ENCODE assay signal across 10 cellular contexts in the genomic region with DNA sequence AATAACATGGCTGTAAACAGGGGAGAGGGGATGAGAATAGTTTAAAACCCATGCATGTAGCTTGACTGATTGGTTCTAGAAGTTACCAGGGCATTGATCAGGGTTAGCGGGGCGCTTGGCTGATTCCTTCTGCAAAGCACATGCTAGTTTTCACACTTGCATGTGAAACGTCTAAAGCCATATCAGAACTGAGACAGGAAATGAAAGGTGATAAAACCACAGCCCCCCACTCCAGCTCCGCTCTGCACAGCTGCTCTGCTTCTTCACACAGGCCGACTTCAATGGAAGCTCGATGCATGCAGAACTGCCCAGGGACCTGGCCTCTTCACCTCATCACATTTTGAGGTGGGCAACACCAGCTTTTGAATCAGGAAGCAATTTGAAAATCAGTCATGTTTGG. TPM values are rescaled to one million over a fixed set of nuclear protein-coding genes. Genes with fewer than 3 reads are reported as not detected.
DNase-seq lines count a peak whose midpoint lies in the region; ATAC-seq, FAIRE-seq and TF ChIP-seq lines count a peak whose summit lies in the region.
"Had no signal": no experiment of that assay in that cellular context is flagged by ENCODE, and none has a peak within 500 bp of the region (broad histone marks: within the 10 kb centered on the region; RNA-seq: fewer than 3 reads in every experiment).

No MANE protein-coding gene starts in this region.

- H3K9me3 ChIP-seq in naive thymus-derived CD4-positive, alpha-beta T cell (ENCODE audit: control insufficient read depth in 2 of 3, low read length in 3 of 3), result no peaks in the 10 kb centered on the region
- H3K9me3 ChIP-seq in smooth muscle cell (replicated peaks; ENCODE audit: low read depth), result no peaks in the 10 kb centered on the region
- H3K9me3 ChIP-seq: sigmoid colon had no signal

- TF ChIP-seq CTCF in smooth muscle cell (IDR thresholded peaks at IDR 0.05; ENCODE audit: borderline replicate concordance, insufficient read depth, poor library complexity, severe bottlenecking), result no peak

- no peaks in the 10 kb centered on the region for H3K36me3 ChIP-seq in naive thymus-derived CD4-positive, alpha-beta T cell (ENCODE audit: control insufficient read depth in 2 of 3, insufficient read depth in 3 of 3, low read length in 3 of 3)
- H3K36me3 ChIP-seq in smooth muscle cell (ENCODE audit: low read depth), result no peaks in the 10 kb centered on the region
- H3K36me3 ChIP-seq: sigmoid colon had no signal

- 82% methylated on average over 6 of the region's 6 CpGs for WGBS in smooth muscle cell (ENCODE audit: low lambda C conversion rate)

- no peak overlapping the region for H3K27ac Mint-ChIP-seq in naive thymus-derived CD4-positive, alpha-beta T cell

- no peak overlapping the region for H3K9ac ChIP-seq in smooth muscle cell (ENCODE audit: low read depth)

- H3K79me2 ChIP-seq in smooth muscle cell (ENCODE audit: low read depth), result no peaks in the 10 kb centered on the region

- CTCF ChIA-PET in naive thymus-derived CD4-positive, alpha-beta T cell (lab: Charles Lee), result interaction anchor here (1.0 to 1.3 kb wide), 2 partner anchors 23 to 132 kb away, joined by 3 read pairs; no protein-coding TSS in a partner anchor

- H3K9me3 Mint-ChIP-seq in naive thymus-derived CD4-positive, alpha-beta T cell, result peaks cover 0 to 3% (median 0%) of the 10 kb centered on the region in 11 donors

- no peaks in the 10 kb centered on the region for H4K20me1 ChIP-seq in smooth muscle cell (ENCODE audit: low read depth)

- H2AFZ ChIP-seq in smooth muscle cell (ENCODE audit: low read depth), result no peak overlapping the region

- peaks cover 4 to 11% (median 5%) of the 10 kb centered on the region in 7 donors for H3K4me1 Mint-ChIP-seq in naive thymus-derived CD4-positive, alpha-beta T cell

- no peak overlapping the region for H3K4me3 ChIP-seq in naive thymus-derived CD4-positive, alpha-beta T cell (ENCODE audit: low read length)
- H3K4me3 ChIP-seq in smooth muscle cell, result no peak overlapping the region
- H3K4me3 ChIP-seq: sigmoid colon had no signal

- intact Hi-C loops in naive thymus-derived CD4-positive, alpha-beta T cell (cut with micrococcal nuclease), result no loop called here

- ATAC-seq in GM18520 (IDR thresholded peaks at IDR 0.05; ENCODE audit: unreplicated experiment), result peak; percentile 87
- peak; percentile 78 for ATAC-seq in GM21423 (IDR thresholded peaks at IDR 0.05; ENCODE audit: unreplicated experiment)
- ATAC-seq in HG03354 (IDR thresholded peaks at IDR 0.05; ENCODE audit: poor library complexity, severe bottlenecking, unreplicated experiment), result peak; percentile 87
- ATAC-seq in naive thymus-derived CD4-positive, alpha-beta T cell, result peak; percentile 42
- ATAC-seq: HCT116 had no signal

- H3K27me3 Mint-ChIP-seq in naive thymus-derived CD4-positive, alpha-beta T cell, result peaks cover 9 to 29% (median 22%) of the 10 kb centered on the region in 5 donors

- no peaks in the 10 kb centered on the region for H3K36me3 Mint-ChIP-seq in naive thymus-derived CD4-positive, alpha-beta T cell

- H3F3A ChIP-seq in smooth muscle cell (ENCODE audit: low read depth), result peaks cover 4% of the 10 kb centered on the region

- H3K4me3 Mint-ChIP-seq in naive thymus-derived CD4-positive, alpha-beta T cell, result no peak overlapping the region

- H3K27me3 ChIP-seq in naive thymus-derived CD4-positive, alpha-beta T cell (ENCODE audit: control insufficient read depth in 2 of 2, insufficient read depth in 2 of 2, low read length in 2 of 2), result no peaks in the 10 kb centered on the region
- H3K27me3 ChIP-seq in smooth muscle cell (ENCODE audit: low read depth), result no peaks in the 10 kb centered on the region
- H3K27me3 ChIP-seq: sigmoid colon had no signal

- peaks cover 0 to 23% of the 10 kb centered on the region in 2 donors for H3K4me1 ChIP-seq in naive thymus-derived CD4-positive, alpha-beta T cell (ENCODE audit: control insufficient read depth in 2 of 2, insufficient read depth in 2 of 2, low read length in 2 of 2)
- H3K4me1 ChIP-seq in smooth muscle cell (ENCODE audit: low read depth), result no peaks in the 10 kb centered on the region
- H3K4me1 ChIP-seq: sigmoid colon had no signal

- FAIRE-seq in frontal cortex (lab: Jason Lieb, UNC), result no peak

- no peak for DNase-seq in naive thymus-derived CD4-positive, alpha-beta T cell
- DNase-seq in smooth muscle cell (lab: John Stamatoyannopoulos, UW; ENCODE audit: unreplicated experiment) (no peak), frontal cortex (ENCODE audit: low spot score in 2 of 2) (no peak), NOMO-1 (lab: John Stamatoyannopoulos, UW; ENCODE audit: unreplicated experiment in 2 of 2) (no peak)
- no peak for DNase-seq in stimulated activated CD4-positive, alpha-beta T cell treated with anti-CD3 and anti-CD28 coated beads, Interleukin-2, amount 100 ng/mL, for 24 hours
- DNase-seq: sigmoid colon had no signal

- H3K4me2 ChIP-seq in smooth muscle cell, result no peak overlapping the region

- H3K27ac ChIP-seq in naive thymus-derived CD4-positive, alpha-beta T cell (ENCODE audit: low read depth, low read length), result no peak overlapping the region
- no peak overlapping the region for H3K27ac ChIP-seq in smooth muscle cell (ENCODE audit: low read depth)
- H3K27ac ChIP-seq: sigmoid colon had no signal

- POLR2A ChIA-PET in naive thymus-derived CD4-positive, alpha-beta T cell (lab: Charles Lee), result no interaction called here

RNA-seq across cellular contexts. Expression of a gene that starts 31.4 kb away (rescaled TPM):
- 1 to 10 TPM in 1 of 5 experiments, under 1 TPM in 3, not detected in 1; 0.19 to 3.7 (median 0.47) TPM for total RNA-seq in naive thymus-derived CD4-positive, alpha-beta T cell
- polyA plus RNA-seq in naive thymus-derived CD4-positive, alpha-beta T cell, result not detected
- not detected in 2 replicates for total RNA-seq in smooth muscle cell
- polyA plus RNA-seq in smooth muscle cell, result not detected in 2 replicates
- total RNA-seq in frontal cortex, result not detected
